25 cellular contexts compared by ENCODE assay signal in genomic region chr18:56068701-56069100, GRCh38.
"Had no signal": no experiment of that assay in that cellular context is flagged by ENCODE, and none has a peak within 500 bp of the region (broad histone marks: within the 10 kb centered on the region; RNA-seq: fewer than 3 reads in every experiment).

No MANE protein-coding gene starts in this region.

- FAIRE-seq: islet of Langerhans had no signal

- H3K4me3 ChIP-seq: colonic mucosa, right atrium auricular region, suprapubic skin, tibial artery had no signal

- H3K27ac ChIP-seq: colonic mucosa, right atrium auricular region, tibial artery had no signal

- H3K4me3 Mint-ChIP-seq: activated B cell treated with CpG ODN at 0.5 μM for 24 hours; activated CD8-positive, alpha-beta T cell treated with anti-CD3 and anti-CD28 coated beads for 36 hours; activated T-cell treated with anti-CD3 and anti-CD28 coated beads, Interleukin-2, amount 50 U/mL, for 4 hours; activated T-helper 17 cell treated with anti-CD3 and anti-CD28 coated beads, Interleukin-2, amount 50 U/mL, for 72 hours; mesothelial cell of epicardium; naive thymus-derived CD8-positive, alpha-beta T cell; neural crest cell; T-helper 2 cell treated with Interferon-gamma antibody and Interleukin-4, amounts not matched to agents 5 μg/mL and 100 μg/mL, for 36 hours had no signal

- H3K9me3 ChIP-seq: colonic mucosa, suprapubic skin, tibial artery had no signal

- H3K36me3 ChIP-seq: colonic mucosa, right atrium auricular region, suprapubic skin, tibial artery had no signal

- DNase-seq: activated B cell treated with CpG ODN at 0.5 μM for 24 hours; activated CD4-positive, alpha-beta T cell treated with anti-CD3 and anti-CD28 coated beads, Interleukin-2, amount 50 U/mL, for 1 hour; activated CD8-positive, alpha-beta T cell treated with anti-CD3 and anti-CD28 coated beads for 36 hours; activated gamma-delta T cell treated with Interleukin-2 at 50 U/mL for 16 hours; activated naive CD4-positive, alpha-beta T cell treated with anti-CD3 and anti-CD28 coated beads, Interleukin-2, amount 50 U/mL, for 16 hours; activated T-cell treated with anti-CD3 and anti-CD28 coated beads, Interleukin-2, amount 50 U/mL, for 4 hours; amniotic stem cell; colonic mucosa; effector memory CD4-positive, alpha-beta T cell; glutamatergic neuron; left ventricle myocardium superior; naive thymus-derived CD8-positive, alpha-beta T cell; occipital lobe; stimulated activated CD4-positive, alpha-beta T cell treated with anti-CD3 and anti-CD28 coated beads, Interleukin-15, amount 100 ng/mL, for 24 hours; stimulated activated CD4-positive, alpha-beta T cell treated with anti-CD3 and anti-CD28 coated beads, Interleukin-2, amount 100 ng/mL, for 24 hours; stimulated activated naive CD4-positive, alpha-beta T cell; T-helper 1 cell; tibial artery had no signal

- ATAC-seq: activated CD8-positive, alpha-beta T cell treated with anti-CD3 and anti-CD28 coated beads for 36 hours; activated T-cell treated with anti-CD3 and anti-CD28 coated beads, Interleukin-2, amount 50 U/mL, for 4 hours; activated T-helper 17 cell treated with anti-CD3 and anti-CD28 coated beads, Interleukin-2, amount 50 U/mL, for 72 hours; naive thymus-derived CD8-positive, alpha-beta T cell had no signal

- H3K27me3 ChIP-seq: colonic mucosa, right atrium auricular region, suprapubic skin, tibial artery had no signal

- H3K9me3 Mint-ChIP-seq: activated CD8-positive, alpha-beta T cell treated with anti-CD3 and anti-CD28 coated beads for 36 hours; T-helper 2 cell treated with Interferon-gamma antibody and Interleukin-4, amounts not matched to agents 5 μg/mL and 100 μg/mL, for 36 hours had no signal

- H3K4me1 Mint-ChIP-seq: activated B cell treated with CpG ODN at 0.5 μM for 24 hours; activated T-helper 17 cell treated with anti-CD3 and anti-CD28 coated beads, Interleukin-2, amount 50 U/mL, for 72 hours; naive thymus-derived CD8-positive, alpha-beta T cell had no signal

- H3K27ac Mint-ChIP-seq: activated B cell treated with CpG ODN at 0.5 μM for 24 hours; activated CD8-positive, alpha-beta T cell treated with anti-CD3 and anti-CD28 coated beads for 36 hours; activated T-helper 17 cell treated with anti-CD3 and anti-CD28 coated beads, Interleukin-2, amount 50 U/mL, for 72 hours; mesothelial cell of epicardium; naive thymus-derived CD8-positive, alpha-beta T cell; T-helper 2 cell treated with Interferon-gamma antibody and Interleukin-4, amounts not matched to agents 5 μg/mL and 100 μg/mL, for 36 hours had no signal

- H3K27me3 Mint-ChIP-seq: activated CD8-positive, alpha-beta T cell treated with anti-CD3 and anti-CD28 coated beads for 36 hours; naive thymus-derived CD8-positive, alpha-beta T cell had no signal

- H3K4me1 ChIP-seq: colonic mucosa, tibial artery had no signal

- H3K36me3 Mint-ChIP-seq: naive thymus-derived CD8-positive, alpha-beta T cell had no signal
